Comparison of ENCODE assay signal across 8 cellular contexts in genomic region chr1:92298573-92299476, GRCh38. TPM values are rescaled to one million over a fixed set of nuclear protein-coding genes. Genes with fewer than 3 reads are reported as not detected.
DNase-seq lines count a peak whose midpoint lies in the region; ATAC-seq and TF ChIP-seq lines count a peak whose summit lies in the region.

Gene GLMN (minus strand): TSS chr1:92298987. CDS start chr1:92297999, 988 bp downstream.
Gene RPAP2 (plus strand): TSS chr1:92299059. CDS start chr1:92299074, 15 bp downstream.

- H4K20me1 ChIP-seq in OCI-LY3 (ENCODE audit: insufficient read depth, low read length) = no peaks in the 10 kb centered on the region

- H3K36me3 ChIP-seq in HUES6 (ENCODE audit: control insufficient read depth, insufficient read depth, low read length) (peaks cover 40% of the 10 kb centered on the region), OCI-LY3 (replicated peaks; ENCODE audit: low read depth, low read length) (peaks cover 11% of the 10 kb centered on the region), muscle layer of colon (ENCODE audit: insufficient read depth, low read length) (no peaks in the 10 kb centered on the region)

- peak; percentile 83 for DNase-seq in DMS114 treated with DMSO at 0.1 percent for 48 hours (lab: John Stamatoyannopoulos, UW; ENCODE audit: unreplicated experiment)
- DNase-seq in activated T-cell treated with anti-CD3 and anti-CD28 coated beads for 48 hours (ENCODE audit: low read depth) = peak; percentile 76
- DNase-seq in epithelial cell of proximal tubule (ENCODE audit: low read depth) = no peak
- peak; percentile 38 to 53 for DNase-seq in stimulated activated CD8-positive, alpha-beta memory T cell treated with anti-CD3 and anti-CD28 coated beads, Interleukin-7, amount 100 ng/mL, for 1 hour (ENCODE audit: low read depth in 2 of 2)

- peaks cover 27% of the 10 kb centered on the region for H3K79me2 ChIP-seq in OCI-LY3 (ENCODE audit: low read length)

- H3K27me3 ChIP-seq in HUES6 (ENCODE audit: control insufficient read depth, insufficient read depth, low read length) = no peaks in the 10 kb centered on the region
- no peaks in the 10 kb centered on the region for H3K27me3 ChIP-seq in OCI-LY3 (ENCODE audit: low read depth, low read length)
- H3K27me3 ChIP-seq in muscle layer of colon (ENCODE audit: control insufficient read depth in 1 of 2, insufficient read depth in 2 of 2, low read length in 2 of 2) = no peaks in the 10 kb centered on the region

- no peaks in the 10 kb centered on the region for H3K9me3 ChIP-seq in HUES6 (ENCODE audit: control insufficient read depth, insufficient read depth, low read depth, low read length)
- H3K9me3 ChIP-seq in OCI-LY3 (ENCODE audit: insufficient read depth, low read length) = no peaks in the 10 kb centered on the region
- no peaks in the 10 kb centered on the region for H3K9me3 ChIP-seq in muscle layer of colon (ENCODE audit: low read length)

- peak; percentile 96 for ATAC-seq in GM21447 (IDR thresholded peaks at IDR 0.05; ENCODE audit: unreplicated experiment)

- H2AFZ ChIP-seq in OCI-LY3 (ENCODE audit: low read depth, low read length) = peak within 1 kb of the TSS; percentile 92

- TF ChIP-seq CTCF in OCI-LY3 (IDR thresholded peaks at IDR 0.05; ENCODE audit: low read depth, low read length) (no peak; the same call in 1 of the 2 replicates), epithelial cell of proximal tubule (conservative IDR thresholded peaks at IDR 0.05; ENCODE audit: low read depth, low read length) (no peak)

- H3K4me3 ChIP-seq in HUES6 (ENCODE audit: low read depth, low read length) = peak within 1 kb of the TSS; percentile 99
- H3K4me3 ChIP-seq in OCI-LY3 (ENCODE audit: low read length) = peak within 1 kb of the TSS; percentile 95
- H3K4me3 ChIP-seq in epithelial cell of proximal tubule (ENCODE audit: low read depth, low read length) = peak within 1 kb of the TSS; percentile 94
- H3K4me3 ChIP-seq in muscle layer of colon (ENCODE audit: low read depth in 1 of 2, low read length in 2 of 2) = peak within 1 kb of the TSS; percentile 64 to 89

- peak within 1 kb of the TSS; percentile 79 for H3K4me2 ChIP-seq in OCI-LY3 (ENCODE audit: low read length)

- H3K4me1 ChIP-seq in HUES6 (ENCODE audit: control insufficient read depth, insufficient read depth, low read length) (peaks cover 4% of the 10 kb centered on the region; the same call in 1 of the 2 replicates), OCI-LY3 (ENCODE audit: low read length) (peaks cover 9% of the 10 kb centered on the region; the same call in 1 of the 2 replicates), muscle layer of colon (ENCODE audit: insufficient read depth, low read length) (peaks cover 15% of the 10 kb centered on the region)

- peak within 1 kb of the TSS; percentile 98 for H3K9ac ChIP-seq in HUES6 (ENCODE audit: low read length)
- peak within 1 kb of the TSS; percentile 87 for H3K9ac ChIP-seq in OCI-LY3 (ENCODE audit: low read length)
- peak within 1 kb of the TSS; percentile 78 for H3K9ac ChIP-seq in muscle layer of colon (ENCODE audit: low read length)

- H3K27ac ChIP-seq in HUES6 (ENCODE audit: low read depth, low read length) (peak within 1 kb of the TSS; percentile 93), OCI-LY3 (ENCODE audit: low read length) (peak within 1 kb of the TSS; percentile 75), muscle layer of colon (ENCODE audit: low read depth, low read length) (peak within 1 kb of the TSS; percentile 91)

RNA-seq across cellular contexts. Expression of gene GLMN, which starts in this region (rescaled TPM):
- 7.0 and 14.6 TPM in 2 replicates for total RNA-seq in epithelial cell of proximal tubule

RNA-seq across cellular contexts. Expression of gene RPAP2, which starts in this region (rescaled TPM):
- 3.7 and 12.1 TPM in 2 replicates for total RNA-seq in epithelial cell of proximal tubule
